In genomic region chr4:89284828-89285227, GRCh38 we compare ENCODE assay signal across 12 cellular contexts. TPM values are rescaled to one million over a fixed set of nuclear protein-coding genes. Genes with fewer than 3 reads are reported as not detected.
A peak's percentile ranks its signal among the peaks of the same experiment; 100 is the strongest.
DNase-seq lines count a peak whose midpoint lies in the region; ATAC-seq lines count a peak whose summit lies in the region.
"Had no signal": no experiment of that assay in that cellular context is flagged by ENCODE, and none has a peak within 500 bp of the region (broad histone marks: within the 10 kb centered on the region; RNA-seq: fewer than 3 reads in every experiment).

No MANE protein-coding gene starts in this region.

- no peaks in the 10 kb centered on the region for H3K9me3 Mint-ChIP-seq in activated CD4-positive, alpha-beta T cell treated with anti-CD3 and anti-CD28 coated beads for 36 hours (ENCODE audit: low read depth)
- H3K9me3 Mint-ChIP-seq in activated naive CD4-positive, alpha-beta T cell treated with anti-CD3 and anti-CD28 coated beads, Interleukin-2, amount 50 U/mL, for 72 hours, result no peaks in the 10 kb centered on the region
- H3K9me3 Mint-ChIP-seq in naive thymus-derived CD8-positive, alpha-beta T cell, result no peaks in the 10 kb centered on the region

- CTCF ChIA-PET in activated CD4-positive, alpha-beta T cell treated with anti-CD3 and anti-CD28 coated beads for 36 hours (lab: Charles Lee), result interaction anchor here (1.1 to 3.8 kb wide), 6 partner anchors 9 to 58 kb away, joined by 3 to 14 read pairs (median 6); no protein-coding TSS in a partner anchor

- peak; percentile 64 for DNase-seq in activated CD4-positive, alpha-beta T cell treated with anti-CD3 and anti-CD28 coated beads for 36 hours
- DNase-seq in activated CD4-positive, alpha-beta T cell treated with anti-CD3 and anti-CD28 coated beads for 4 hours, result no peak
- DNase-seq in MV-4-11 (lab: John Stamatoyannopoulos, UW) (peak; percentile 57), NCI-H226 (no peak)
- no peak for DNase-seq in activated naive CD4-positive, alpha-beta T cell treated with anti-CD3 and anti-CD28 coated beads, Interleukin-2, amount 50 U/mL, for 72 hours (ENCODE audit: low spot score in 2 of 2)
- no peak for DNase-seq in naive thymus-derived CD8-positive, alpha-beta T cell
- DNase-seq in effector CD4-positive, alpha-beta T cell, result no peak
- DNase-seq: foreskin fibroblast; HCEC 1CT; PC-9; stimulated activated CD8-positive, alpha-beta memory T cell treated with anti-CD3 and anti-CD28 coated beads, Interleukin-4, amount 100 ng/mL, for 48 hours had no signal

- H3K27ac Mint-ChIP-seq in activated CD4-positive, alpha-beta T cell treated with anti-CD3 and anti-CD28 coated beads for 36 hours, result peak overlapping the region; percentile 68
- H3K27ac Mint-ChIP-seq in activated naive CD4-positive, alpha-beta T cell treated with anti-CD3 and anti-CD28 coated beads, Interleukin-2, amount 50 U/mL, for 72 hours, result peak overlapping the region in 1 of 2 donors; percentile 53
- peak overlapping the region in 9 of 10 donors; percentile 69 to 98 (median 90) for H3K27ac Mint-ChIP-seq in naive thymus-derived CD8-positive, alpha-beta T cell

- intact Hi-C loops in activated CD4-positive, alpha-beta T cell treated with anti-CD3 and anti-CD28 coated beads for 36 hours (cut with DNase I, micrococcal nuclease), result loop anchor here in 1 of 2 experiments (1.0 kb wide), 1 partner anchor 10 kb away; no protein-coding TSS in a partner anchor

- H3K4me3 Mint-ChIP-seq in activated CD4-positive, alpha-beta T cell treated with anti-CD3 and anti-CD28 coated beads for 36 hours, result peak overlapping the region; percentile 6
- H3K4me3 Mint-ChIP-seq in naive thymus-derived CD8-positive, alpha-beta T cell, result peak overlapping the region in 4 of 10 donors; percentile 27 to 58 (median 50)

- no peaks in the 10 kb centered on the region for H3K27me3 Mint-ChIP-seq in activated CD4-positive, alpha-beta T cell treated with anti-CD3 and anti-CD28 coated beads for 36 hours
- no peaks in the 10 kb centered on the region for H3K27me3 Mint-ChIP-seq in naive thymus-derived CD8-positive, alpha-beta T cell

- ATAC-seq in activated CD4-positive, alpha-beta T cell treated with anti-CD3 and anti-CD28 coated beads for 36 hours, result peak; percentile 75
- peak; percentile 18 to 79 for ATAC-seq in activated naive CD4-positive, alpha-beta T cell treated with anti-CD3 and anti-CD28 coated beads, Interleukin-2, amount 50 U/mL, for 72 hours
- no peak for ATAC-seq in naive thymus-derived CD8-positive, alpha-beta T cell
- no peak for ATAC-seq in GM19395 (IDR thresholded peaks at IDR 0.05; ENCODE audit: unreplicated experiment)

- peaks cover 83% of the 10 kb centered on the region for H3K4me1 Mint-ChIP-seq in activated CD4-positive, alpha-beta T cell treated with anti-CD3 and anti-CD28 coated beads for 36 hours
- peaks cover 38 to 79% (median 67%) of the 10 kb centered on the region in 4 donors for H3K4me1 Mint-ChIP-seq in naive thymus-derived CD8-positive, alpha-beta T cell

- POLR2A ChIA-PET in activated CD4-positive, alpha-beta T cell treated with anti-CD3 and anti-CD28 coated beads for 36 hours (lab: Charles Lee), result interaction anchor here (0.6 kb wide), 3 partner anchors 11 to 242 kb away, joined by 4 to 6 read pairs (median 4); no protein-coding TSS in a partner anchor
- POLR2A ChIA-PET in naive thymus-derived CD8-positive, alpha-beta T cell (lab: Charles Lee), result interaction anchor here (1.0 to 2.9 kb wide), 3 partner anchors 10 to 23 kb away, joined by 3 to 19 read pairs (median 4); partner anchors contain the start of gene GPRIN3

- peaks cover 9% of the 10 kb centered on the region for H3K36me3 Mint-ChIP-seq in activated CD4-positive, alpha-beta T cell treated with anti-CD3 and anti-CD28 coated beads for 36 hours (ENCODE audit: low read depth)
- H3K36me3 Mint-ChIP-seq in activated naive CD4-positive, alpha-beta T cell treated with anti-CD3 and anti-CD28 coated beads, Interleukin-2, amount 50 U/mL, for 72 hours, result peaks cover 0 to 10% of the 10 kb centered on the region in 2 donors
- no peaks in the 10 kb centered on the region for H3K36me3 Mint-ChIP-seq in naive thymus-derived CD8-positive, alpha-beta T cell

RNA-seq across cellular contexts. Expression of gene GPRIN3, which starts 22.8 kb away (rescaled TPM):
- 10 to 100 TPM; 10.5 to 12.2 TPM for total RNA-seq in activated CD4-positive, alpha-beta T cell treated with anti-CD3 and anti-CD28 coated beads for 36 hours
- total RNA-seq in activated naive CD4-positive, alpha-beta T cell treated with anti-CD3 and anti-CD28 coated beads, Interleukin-2, amount 50 U/mL, for 72 hours, result 10 to 100 TPM; 12.4 to 26.1 TPM
- total RNA-seq in naive thymus-derived CD8-positive, alpha-beta T cell, result 1 to 10 TPM; 6.3 to 6.5 TPM
- polyA plus RNA-seq in naive thymus-derived CD8-positive, alpha-beta T cell, result 1 to 10 TPM; 3.3 to 3.7 (median 3.4) TPM

Comparison
In these comparisons a context has a peak if more than half of its experiments do, and no peak if none do; other contexts are left out.
1. DNase-seq: peak in activated CD4-positive, alpha-beta T cell treated with anti-CD3 and anti-CD28 coated beads for 36 hours (single experiment) and MV-4-11 (single experiment); none in activated CD4-positive, alpha-beta T cell treated with anti-CD3 and anti-CD28 coated beads for 4 hours (0 of 2), activated naive CD4-positive, alpha-beta T cell treated with anti-CD3 and anti-CD28 coated beads, Interleukin-2, amount 50 U/mL, for 72 hours (0 of 2), naive thymus-derived CD8-positive, alpha-beta T cell (0 of 10), NCI-H226 (single experiment) and effector CD4-positive, alpha-beta T cell (single experiment).
2. ATAC-seq: peak in activated CD4-positive, alpha-beta T cell treated with anti-CD3 and anti-CD28 coated beads for 36 hours (single experiment) and activated naive CD4-positive, alpha-beta T cell treated with anti-CD3 and anti-CD28 coated beads, Interleukin-2, amount 50 U/mL, for 72 hours (2 of 2); none in naive thymus-derived CD8-positive, alpha-beta T cell (0 of 2) and GM19395 (single experiment).